ENCODE assay signal across 27 cellular contexts in the genomic region with DNA sequence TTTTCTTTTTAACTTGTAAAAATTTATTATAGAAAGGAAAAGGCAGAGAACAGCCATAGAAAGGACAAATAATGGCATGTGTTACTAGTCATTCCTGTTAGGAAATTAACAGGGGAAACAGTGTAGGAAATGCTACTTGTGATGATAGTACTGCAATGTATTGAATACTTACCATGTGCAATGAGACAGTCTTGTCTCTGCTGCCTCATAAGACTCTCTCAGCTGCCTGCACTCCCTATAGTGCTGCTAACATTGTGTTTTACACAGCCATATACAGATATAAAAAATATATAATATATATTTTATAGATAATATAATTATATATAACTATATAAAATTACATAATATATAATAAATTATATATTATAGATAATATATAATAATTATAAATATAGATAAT.
"Had no signal": no experiment of that assay in that cellular context is flagged by ENCODE, and none has a peak within 500 bp of the region (broad histone marks: within the 10 kb centered on the region; RNA-seq: fewer than 3 reads in every experiment).

No MANE protein-coding gene starts in this region.

- H3K4me3 Mint-ChIP-seq: activated B cell treated with CpG ODN at 0.5 μM for 24 hours; activated CD4-positive, alpha-beta memory T cell treated with anti-CD3 and anti-CD28 coated beads, Interleukin-2, amount 10 ng/mL, durations not matched to agents 7 days and 5 days; activated naive CD8-positive, alpha-beta T cell; T-cell had no signal

- H3K27ac Mint-ChIP-seq: activated B cell treated with CpG ODN at 0.5 μM for 24 hours; activated CD4-positive, alpha-beta memory T cell treated with anti-CD3 and anti-CD28 coated beads, Interleukin-2, amount 10 ng/mL, durations not matched to agents 7 days and 5 days; activated naive CD8-positive, alpha-beta T cell; T-cell had no signal

- ATAC-seq: Panc1, Right ventricle myocardium inferior, T-cell had no signal

- H3K4me1 Mint-ChIP-seq: activated B cell treated with CpG ODN at 0.5 μM for 24 hours; activated CD4-positive, alpha-beta memory T cell treated with anti-CD3 and anti-CD28 coated beads, Interleukin-2, amount 10 ng/mL, durations not matched to agents 7 days and 5 days; T-cell had no signal

- DNase-seq: activated B cell treated with CpG ODN at 0.5 μM for 24 hours; activated CD4-positive, alpha-beta memory T cell treated with anti-CD3 and anti-CD28 coated beads, Interleukin-2, amount 10 ng/mL, durations not matched to agents 7 days and 5 days; activated CD4-positive, alpha-beta T cell treated with anti-CD3 and anti-CD28 coated beads for 1 hour; activated CD4-positive, alpha-beta T cell treated with anti-CD3 and anti-CD28 coated beads, Interleukin-2, amount 50 U/mL, for 1 hour; activated CD8-positive, alpha-beta memory T cell treated with anti-CD3 and anti-CD28 coated beads, Interleukin-2, amount 50 U/mL, for 48 hours; activated effector memory CD4-positive, alpha-beta T cell treated with Interleukin-2 at 50 U/mL for 16 hours; activated naive CD4-positive, alpha-beta T cell; activated T-cell treated with anti-CD3 and anti-CD28 coated beads, Interleukin-2, amount 50 U/mL, for 1 hour; brain microvascular endothelial cell; Karpas-422; MV-4-11; NCI-H1105; NCI-H1436 treated with DMSO at 0.1 percent for 48 hours; NCI-H187; NCI-H2081; NCI-H2171; NCI-H2227 treated with DMSO at 0.1 percent for 48 hours; NCI-H446 treated with DMSO at 0.1 percent for 48 hours; NCI-H82; OCI-M1; RPMI8226; T-cell; T-helper 2 cell; T1000 had no signal

- H3K27me3 Mint-ChIP-seq: activated B cell treated with CpG ODN at 0.5 μM for 24 hours; activated CD4-positive, alpha-beta memory T cell treated with anti-CD3 and anti-CD28 coated beads, Interleukin-2, amount 10 ng/mL, durations not matched to agents 7 days and 5 days had no signal

- H3K36me3 Mint-ChIP-seq: activated naive CD8-positive, alpha-beta T cell; T-cell had no signal
